Comparison of ENCODE assay signal across 19 cellular contexts in genomic region chr5:96741075-96741474, GRCh38.
DNase-seq lines count a peak whose midpoint lies in the region; ATAC-seq lines count a peak whose summit lies in the region.
"Had no signal": no experiment of that assay in that cellular context is flagged by ENCODE, and none has a peak within 500 bp of the region (broad histone marks: within the 10 kb centered on the region; RNA-seq: fewer than 3 reads in every experiment).

No MANE protein-coding gene starts in this region.

- peaks cover 3% of the 10 kb centered on the region for H3K9me3 Mint-ChIP-seq in activated naive CD4-positive, alpha-beta T cell treated with anti-CD3 and anti-CD28 coated beads for 36 hours
- H3K9me3 Mint-ChIP-seq in CD4-positive, alpha-beta memory T cell = no peaks in the 10 kb centered on the region
- no peaks in the 10 kb centered on the region for H3K9me3 Mint-ChIP-seq in activated naive CD8-positive, alpha-beta T cell (ENCODE audit: low read depth)
- no peaks in the 10 kb centered on the region for H3K9me3 Mint-ChIP-seq in naive thymus-derived CD4-positive, alpha-beta T cell
- H3K9me3 Mint-ChIP-seq: CD8-positive, alpha-beta memory T cell had no signal

- peaks cover 31% of the 10 kb centered on the region for H3K36me3 Mint-ChIP-seq in activated naive CD4-positive, alpha-beta T cell treated with anti-CD3 and anti-CD28 coated beads for 36 hours (ENCODE audit: low read depth)
- peaks cover 59 to 89% of the 10 kb centered on the region in 2 donors for H3K36me3 Mint-ChIP-seq in CD4-positive, alpha-beta memory T cell
- peaks cover 6% of the 10 kb centered on the region for H3K36me3 Mint-ChIP-seq in activated naive CD8-positive, alpha-beta T cell
- H3K36me3 Mint-ChIP-seq in naive thymus-derived CD4-positive, alpha-beta T cell = peaks cover 17 to 41% (median 30%) of the 10 kb centered on the region in 5 donors

- no peak overlapping the region for H3K4me3 ChIP-seq in CD4-positive, alpha-beta memory T cell (ENCODE audit: low read length in 2 of 2)
- no peak overlapping the region for H3K4me3 ChIP-seq in naive thymus-derived CD4-positive, alpha-beta T cell (ENCODE audit: low read length)
- H3K4me3 ChIP-seq in HAP-1 = no peak overlapping the region
- no peak overlapping the region for H3K4me3 ChIP-seq in SJCRH30

- POLR2A ChIA-PET in CD4-positive, alpha-beta memory T cell (lab: Charles Lee; ENCODE audit: partially characterized antibody) = interaction anchor here (1.6 kb wide), 1 partner anchor 11 kb away, joined by 3 read pairs; no protein-coding TSS in a partner anchor
- POLR2A ChIA-PET in naive thymus-derived CD4-positive, alpha-beta T cell (lab: Charles Lee) = interaction anchor here (1.1 kb wide), 1 partner anchor 28 kb away, joined by 8 read pairs; no protein-coding TSS in a partner anchor

- H3K27ac ChIP-seq in CD4-positive, alpha-beta memory T cell (ENCODE audit: low read depth, low read length) = no peak overlapping the region
- H3K27ac ChIP-seq in naive thymus-derived CD4-positive, alpha-beta T cell (ENCODE audit: low read depth, low read length) = no peak overlapping the region
- H3K27ac ChIP-seq in SJCRH30 = no peak overlapping the region

- no peak overlapping the region for H3K4me3 Mint-ChIP-seq in activated naive CD4-positive, alpha-beta T cell treated with anti-CD3 and anti-CD28 coated beads for 36 hours
- H3K4me3 Mint-ChIP-seq in CD4-positive, alpha-beta memory T cell = no peak overlapping the region
- H3K4me3 Mint-ChIP-seq in activated naive CD8-positive, alpha-beta T cell = no peak overlapping the region
- H3K4me3 Mint-ChIP-seq in naive thymus-derived CD4-positive, alpha-beta T cell = no peak overlapping the region
- H3K4me3 Mint-ChIP-seq: CD8-positive, alpha-beta memory T cell had no signal

- no peaks in the 10 kb centered on the region for H3K4me1 ChIP-seq in CD4-positive, alpha-beta memory T cell (ENCODE audit: insufficient read depth, low read length)
- H3K4me1 ChIP-seq in naive thymus-derived CD4-positive, alpha-beta T cell (ENCODE audit: control insufficient read depth in 2 of 2, insufficient read depth in 2 of 2, low read length in 2 of 2) = no peaks in the 10 kb centered on the region
- H3K4me1 ChIP-seq in HAP-1 (no peaks in the 10 kb centered on the region), SJCRH30 (no peaks in the 10 kb centered on the region)

- DNase-seq in activated naive CD4-positive, alpha-beta T cell treated with anti-CD3 and anti-CD28 coated beads for 36 hours = no peak
- no peak for DNase-seq in activated naive CD4-positive, alpha-beta T cell treated with Interleukin-2 at 50 U/mL for 16 hours
- no peak for DNase-seq in CD4-positive, alpha-beta memory T cell
- DNase-seq in naive thymus-derived CD4-positive, alpha-beta T cell = no peak
- DNase-seq in HAP-1 (ENCODE audit: low spot score in 2 of 2) (no peak), SJCRH30 (no peak)
- no peak for DNase-seq in stimulated activated naive CD4-positive, alpha-beta T cell treated with Interleukin-2 at 50 U/mL for 16 hours (lab: John Stamatoyannopoulos, UW)
- DNase-seq: AML-193; CD8-positive, alpha-beta memory T cell; GF-D8; GOT3; KBM-7; NCI-H1048; NCI-H1694; NCI-H2107; NCI-H226; NCI-H526; PC-3 had no signal

- intact Hi-C loops in activated naive CD4-positive, alpha-beta T cell treated with anti-CD3 and anti-CD28 coated beads for 36 hours (cut with micrococcal nuclease) = no loop called here
- intact Hi-C loops in CD4-positive, alpha-beta memory T cell (cut with micrococcal nuclease) = no loop called here
- intact Hi-C loops in naive thymus-derived CD4-positive, alpha-beta T cell (cut with micrococcal nuclease) = no loop called here

- no peak for ATAC-seq in naive thymus-derived CD4-positive, alpha-beta T cell
- ATAC-seq: PC-3 had no signal

- H3K9me3 ChIP-seq in CD4-positive, alpha-beta memory T cell (ENCODE audit: control insufficient read depth in 1 of 2, low read length in 2 of 2) = no peaks in the 10 kb centered on the region
- no peaks in the 10 kb centered on the region for H3K9me3 ChIP-seq in naive thymus-derived CD4-positive, alpha-beta T cell (ENCODE audit: control insufficient read depth in 2 of 3, low read length in 3 of 3)
- no peaks in the 10 kb centered on the region for H3K9me3 ChIP-seq in HAP-1
- H3K9me3 ChIP-seq in SJCRH30 (replicated peaks) = no peaks in the 10 kb centered on the region

- H3K4me1 Mint-ChIP-seq in activated naive CD4-positive, alpha-beta T cell treated with anti-CD3 and anti-CD28 coated beads for 36 hours (ENCODE audit: low read depth) = peaks cover 38% of the 10 kb centered on the region
- H3K4me1 Mint-ChIP-seq in CD4-positive, alpha-beta memory T cell = no peaks in the 10 kb centered on the region
- no peaks in the 10 kb centered on the region for H3K4me1 Mint-ChIP-seq in activated naive CD8-positive, alpha-beta T cell (ENCODE audit: low read depth)
- peaks cover 0 to 21% (median 0%) of the 10 kb centered on the region in 7 donors for H3K4me1 Mint-ChIP-seq in naive thymus-derived CD4-positive, alpha-beta T cell
- H3K4me1 Mint-ChIP-seq: CD8-positive, alpha-beta memory T cell had no signal

- H3K27me3 ChIP-seq in CD4-positive, alpha-beta memory T cell (ENCODE audit: insufficient read depth, low read length) = no peaks in the 10 kb centered on the region
- no peaks in the 10 kb centered on the region for H3K27me3 ChIP-seq in naive thymus-derived CD4-positive, alpha-beta T cell (ENCODE audit: control insufficient read depth in 2 of 2, insufficient read depth in 2 of 2, low read length in 2 of 2)
- H3K27me3 ChIP-seq in HAP-1 (ENCODE audit: low read depth) = no peaks in the 10 kb centered on the region
- H3K27me3 ChIP-seq in SJCRH30 = no peaks in the 10 kb centered on the region

- CTCF ChIA-PET in activated naive CD4-positive, alpha-beta T cell treated with anti-CD3 and anti-CD28 coated beads for 36 hours (lab: Charles Lee) = interaction anchor here (2.5 to 3.6 kb wide), 2 partner anchors 11 to 13 kb away, joined by 7 to 19 read pairs; no protein-coding TSS in a partner anchor
- CTCF ChIA-PET in CD4-positive, alpha-beta memory T cell (lab: Charles Lee; ENCODE audit: partially characterized antibody) = interaction anchor here (1.0 to 1.7 kb wide), 3 partner anchors 11 to 422 kb away, joined by 3 to 9 read pairs (median 3); no protein-coding TSS in a partner anchor
- CTCF ChIA-PET in naive thymus-derived CD4-positive, alpha-beta T cell (lab: Charles Lee) = no interaction called here

- peak overlapping the region; percentile 66 for H3K27ac Mint-ChIP-seq in activated naive CD4-positive, alpha-beta T cell treated with anti-CD3 and anti-CD28 coated beads for 36 hours
- H3K27ac Mint-ChIP-seq in CD4-positive, alpha-beta memory T cell = peak overlapping the region in 4 of 7 donors; percentile 22 to 55 (median 42)
- H3K27ac Mint-ChIP-seq in activated naive CD8-positive, alpha-beta T cell = peak overlapping the region; percentile 31
- H3K27ac Mint-ChIP-seq in naive thymus-derived CD4-positive, alpha-beta T cell = peak overlapping the region in 5 of 9 donors; percentile 3 to 42 (median 11)

- H3K27me3 Mint-ChIP-seq in activated naive CD4-positive, alpha-beta T cell treated with anti-CD3 and anti-CD28 coated beads for 36 hours (ENCODE audit: low read depth) = no peaks in the 10 kb centered on the region
- no peaks in the 10 kb centered on the region for H3K27me3 Mint-ChIP-seq in CD4-positive, alpha-beta memory T cell
- H3K27me3 Mint-ChIP-seq in activated naive CD8-positive, alpha-beta T cell = no peaks in the 10 kb centered on the region
- no peaks in the 10 kb centered on the region for H3K27me3 Mint-ChIP-seq in naive thymus-derived CD4-positive, alpha-beta T cell
- H3K27me3 Mint-ChIP-seq: CD8-positive, alpha-beta memory T cell had no signal

- in situ Hi-C loops in HAP-1 (cut with MboI; ENCODE audit: low sequenced_read_pairs) = loop anchor here (5.0 kb wide), 1 partner anchor 421 kb away; no protein-coding TSS in a partner anchor

- H3K36me3 ChIP-seq in CD4-positive, alpha-beta memory T cell (ENCODE audit: insufficient read depth, low read length) = peaks cover 75% of the 10 kb centered on the region
- peaks cover 23 to 72% (median 29%) of the 10 kb centered on the region in 3 experiments for H3K36me3 ChIP-seq in naive thymus-derived CD4-positive, alpha-beta T cell (ENCODE audit: control insufficient read depth in 2 of 3, insufficient read depth in 3 of 3, low read length in 3 of 3)
- H3K36me3 ChIP-seq in HAP-1 (replicated peaks) (peaks cover 38% of the 10 kb centered on the region), SJCRH30 (peaks cover 11% of the 10 kb centered on the region)

Comparison
In these comparisons a context has a peak if more than half of its experiments do, and no peak if none do; other contexts are left out.
1. H3K27ac Mint-ChIP-seq: peak in every context shown above with its lines; median percentile 66 in activated naive CD4-positive, alpha-beta T cell treated with anti-CD3 and anti-CD28 coated beads for 36 hours; 42 in CD4-positive, alpha-beta memory T cell; 31 in activated naive CD8-positive, alpha-beta T cell; 11 in naive thymus-derived CD4-positive, alpha-beta T cell.